29 cellular contexts compared by ENCODE assay signal in the genomic region with DNA sequence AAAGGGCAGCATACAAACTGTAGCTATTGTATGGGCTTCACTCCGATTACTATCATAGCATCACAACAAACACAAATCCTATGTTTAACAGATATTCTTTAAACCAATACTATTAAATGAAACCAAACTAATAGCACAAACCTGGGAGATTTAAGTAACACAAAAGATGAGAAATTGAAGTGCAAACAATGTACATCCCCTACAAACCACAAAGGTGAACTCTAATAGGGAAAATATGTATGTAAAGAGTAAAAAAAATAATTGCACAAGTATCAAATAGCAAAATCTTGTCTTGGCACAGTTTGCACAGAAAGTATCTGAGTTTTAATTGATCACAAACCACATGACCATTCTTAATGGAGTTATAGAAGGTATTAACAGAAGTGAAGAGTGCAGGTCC.
"Had no signal": no experiment of that assay in that cellular context is flagged by ENCODE, and none has a peak within 500 bp of the region (broad histone marks: within the 10 kb centered on the region; RNA-seq: fewer than 3 reads in every experiment).

No MANE protein-coding gene starts in this region.

- FAIRE-seq: urothelium cell line had no signal

- H3K27me3 ChIP-seq: stomach, suprapubic skin, testis, thyroid gland, tibial artery, tibial nerve, transverse colon, upper lobe of left lung, upper lobe of right lung, uterus, vagina had no signal

- ATAC-seq: stimulated activated effector memory CD8-positive, alpha-beta T cell treated with anti-CD3 and anti-CD28 coated beads, Interleukin-12 subunit alpha, Interleukin-12 subunit beta, amount 100 ng/mL, for 72 hours; stimulated activated memory B cell treated with anti-CD40 and anti-IgM and Interleukin-4, amounts not matched to agents 10 μg/mL and 1 μg/mL and 100 μg/mL, for 72 hours; stimulated activated naive B cell treated with anti-CD40 and anti-IgM and Interleukin-4, amounts not matched to agents 10 μg/mL and 1 μg/mL and 100 μg/mL, for 72 hours; stimulated activated naive CD8-positive, alpha-beta T cell treated with anti-CD3 and anti-CD28 coated beads, Interleukin-15, amount 100 ng/mL, for 72 hours; stimulated activated naive CD8-positive, alpha-beta T cell treated with anti-CD3 and anti-CD28 coated beads, Interleukin-15, Interleukin-2, amounts not matched to agents 100 U/mL and 50 U/mL, for 24 hours; upper lobe of right lung had no signal

- H3K36me3 ChIP-seq: stomach, suprapubic skin, thoracic aorta, thyroid gland, tibial artery, tibial nerve, transverse colon, upper lobe of left lung, upper lobe of right lung, uterus, vagina had no signal

- H3K36me3 Mint-ChIP-seq: stimulated activated effector memory CD8-positive, alpha-beta T cell treated with anti-CD3 and anti-CD28 coated beads, Interleukin-12 subunit alpha, Interleukin-12 subunit beta, amount 100 ng/mL, for 72 hours; stimulated activated memory B cell treated with anti-CD40 and anti-IgM and Interleukin-4, amounts not matched to agents 10 μg/mL and 1 μg/mL and 100 μg/mL, for 72 hours; stimulated activated naive B cell treated with anti-CD40 and anti-IgM and Interleukin-4, amounts not matched to agents 10 μg/mL and 1 μg/mL and 100 μg/mL, for 72 hours; type B pancreatic cell had no signal

- H3K9me3 Mint-ChIP-seq: stimulated activated naive CD8-positive, alpha-beta T cell treated with anti-CD3 and anti-CD28 coated beads, Interleukin-15, amount 100 ng/mL, for 72 hours; type B pancreatic cell had no signal

- H3K4me3 Mint-ChIP-seq: stimulated activated effector memory CD8-positive, alpha-beta T cell treated with anti-CD3 and anti-CD28 coated beads, Interleukin-12 subunit alpha, Interleukin-12 subunit beta, amount 100 ng/mL, for 72 hours; stimulated activated memory B cell treated with anti-CD40 and anti-IgM and Interleukin-4, amounts not matched to agents 10 μg/mL and 1 μg/mL and 100 μg/mL, for 72 hours; stimulated activated naive B cell treated with anti-CD40 and anti-IgM and Interleukin-4, amounts not matched to agents 10 μg/mL and 1 μg/mL and 100 μg/mL, for 72 hours; stimulated activated naive CD8-positive, alpha-beta T cell treated with anti-CD3 and anti-CD28 coated beads, Interleukin-15, amount 100 ng/mL, for 72 hours; stimulated activated naive CD8-positive, alpha-beta T cell treated with anti-CD3 and anti-CD28 coated beads, Interleukin-15, Interleukin-2, amounts not matched to agents 100 ng/mL and 50 ng/mL, for 24 hours; type B pancreatic cell had no signal

- DNase-seq: stimulated activated CD4-positive, alpha-beta T cell treated with anti-CD3 and anti-CD28 coated beads, Interleukin-2, amount 100 ng/mL, for 48 hours; stimulated activated CD4-positive, alpha-beta T cell treated with anti-CD3 and anti-CD28 coated beads, Interleukin-4, amount 100 ng/mL, for 1 hour; stimulated activated CD4-positive, alpha-beta T cell treated with anti-CD3 and anti-CD28 coated beads, Interleukin-4, amount 100 ng/mL, for 24 hours; stimulated activated CD4-positive, alpha-beta T cell treated with anti-CD3 and anti-CD28 coated beads, Interleukin-4, amount 100 ng/mL, for 4 hours; stimulated activated CD8-positive, alpha-beta memory T cell treated with anti-CD3 and anti-CD28 coated beads, Interleukin-4, amount 100 ng/mL, for 48 hours; stimulated activated naive B cell treated with anti-CD40 and anti-IgM and Interleukin-4, amounts not matched to agents 10 μg/mL and 1 μg/mL and 100 μg/mL, for 72 hours; stimulated activated naive CD4-positive, alpha-beta T cell; stimulated activated naive CD4-positive, alpha-beta T cell treated with Interleukin-2 at 50 U/mL for 16 hours; stimulated activated naive CD8-positive, alpha-beta T cell treated with anti-CD3 and anti-CD28 coated beads, Interleukin-15, amount 100 ng/mL, for 72 hours; stimulated activated naive CD8-positive, alpha-beta T cell treated with anti-CD3 and anti-CD28 coated beads, Interleukin-15, Interleukin-2, amounts not matched to agents 100 U/mL and 50 U/mL, for 24 hours; stomach; substantia nigra; testis; thyroid gland; tibial artery; transverse colon; trophoblast cell; upper lobe of left lung; upper lobe of right lung; uterus had no signal

- H3K27me3 Mint-ChIP-seq: stimulated activated memory B cell treated with anti-CD40 and anti-IgM and Interleukin-4, amounts not matched to agents 10 μg/mL and 1 μg/mL and 100 μg/mL, for 72 hours; stimulated activated naive B cell treated with anti-CD40 and anti-IgM and Interleukin-4, amounts not matched to agents 10 μg/mL and 1 μg/mL and 100 μg/mL, for 72 hours; stimulated activated naive CD8-positive, alpha-beta T cell treated with anti-CD3 and anti-CD28 coated beads, Interleukin-15, amount 100 ng/mL, for 72 hours had no signal

- H3K9me3 ChIP-seq: suprapubic skin, testis, thoracic aorta, thyroid gland, transverse colon, upper lobe of left lung, upper lobe of right lung, vagina had no signal

- H3K4me3 ChIP-seq: stomach, suprapubic skin, testis, thoracic aorta, thyroid gland, tibial artery, tibial nerve, transverse colon, upper lobe of left lung, upper lobe of right lung, uterus, vagina had no signal

- H3K4me1 Mint-ChIP-seq: stimulated activated effector memory CD8-positive, alpha-beta T cell treated with anti-CD3 and anti-CD28 coated beads, Interleukin-12 subunit alpha, Interleukin-12 subunit beta, amount 100 ng/mL, for 72 hours; stimulated activated memory B cell treated with anti-CD40 and anti-IgM and Interleukin-4, amounts not matched to agents 10 μg/mL and 1 μg/mL and 100 μg/mL, for 72 hours; stimulated activated naive B cell treated with anti-CD40 and anti-IgM and Interleukin-4, amounts not matched to agents 10 μg/mL and 1 μg/mL and 100 μg/mL, for 72 hours; stimulated activated naive CD8-positive, alpha-beta T cell treated with anti-CD3 and anti-CD28 coated beads, Interleukin-15, amount 100 ng/mL, for 72 hours had no signal

- H3K4me1 ChIP-seq: stomach, suprapubic skin, testis, tibial artery, tibial nerve, transverse colon, upper lobe of left lung, upper lobe of right lung, uterus, vagina had no signal

- H3K27ac Mint-ChIP-seq: stimulated activated effector memory CD8-positive, alpha-beta T cell treated with anti-CD3 and anti-CD28 coated beads, Interleukin-12 subunit alpha, Interleukin-12 subunit beta, amount 100 ng/mL, for 72 hours; stimulated activated memory B cell treated with anti-CD40 and anti-IgM and Interleukin-4, amounts not matched to agents 10 μg/mL and 1 μg/mL and 100 μg/mL, for 72 hours; stimulated activated naive B cell treated with anti-CD40 and anti-IgM and Interleukin-4, amounts not matched to agents 10 μg/mL and 1 μg/mL and 100 μg/mL, for 72 hours; stimulated activated naive CD8-positive, alpha-beta T cell treated with anti-CD3 and anti-CD28 coated beads, Interleukin-15, amount 100 ng/mL, for 72 hours; stimulated activated naive CD8-positive, alpha-beta T cell treated with anti-CD3 and anti-CD28 coated beads, Interleukin-15, Interleukin-2, amounts not matched to agents 100 ng/mL and 50 ng/mL, for 24 hours; type B pancreatic cell had no signal

- H3K27ac ChIP-seq: stomach, suprapubic skin, testis, thoracic aorta, thyroid gland, tibial artery, tibial nerve, transverse colon, upper lobe of left lung, upper lobe of right lung, uterus, vagina had no signal
